1 cellular context compared by ENCODE assay signal in the genomic region with DNA sequence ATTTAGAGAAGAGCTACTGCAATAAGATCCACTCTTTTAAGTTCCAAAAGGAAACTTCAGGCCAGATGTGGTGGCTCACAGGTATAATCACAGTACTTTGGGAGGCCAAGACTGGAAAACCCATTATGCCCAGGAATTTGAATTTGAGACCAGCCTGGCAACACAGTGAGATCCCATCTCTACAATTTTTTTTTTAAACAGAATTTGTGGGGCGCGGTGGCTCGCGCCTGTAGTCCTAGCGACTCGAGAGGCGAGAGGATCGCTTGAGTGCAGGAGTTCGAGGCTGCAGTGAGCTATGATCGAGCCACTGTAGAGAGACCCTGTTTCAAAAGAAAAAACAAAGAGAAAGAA.
TF ChIP-seq lines count a peak whose summit lies in the region.

No MANE protein-coding gene starts in this region.

TF ChIP-seq in HepG2, 621 proteins besides CTCF, POLR2A, EP300 and RAD21 (continued from another document):
- TF ChIP-seq ZNF460 (CRISPR knock-in tag; IDR thresholded peaks at IDR 0.05; ENCODE audit: borderline replicate concordance) (0 out of 2 replicates have a peak, but pooled peaks have one; percentile 12), ZNF572 (CRISPR knock-in tag; IDR thresholded peaks at IDR 0.05) (no peak), ZNF589 (CRISPR knock-in tag; conservative IDR thresholded peaks at IDR 0.05) (0 out of 2 replicates have a peak, but pooled peaks have one; percentile 19), ZNF644 (CRISPR knock-in tag; IDR thresholded peaks at IDR 0.05; ENCODE audit: low read depth) (no peak), CHD4 (IDR thresholded peaks at IDR 0.05; ENCODE audit: borderline replicate concordance, low read length) (peak; percentile 80; the same call in 1 of the 2 replicates), ZNF282 (IDR thresholded peaks at IDR 0.05; ENCODE audit: partially characterized antibody) (no peak), MAF1 (CRISPR knock-in tag; IDR thresholded peaks at IDR 0.05; ENCODE audit: borderline replicate concordance) (0 out of 2 replicates have a peak, but pooled peaks have one; percentile 11)
- TF ChIP-seq, protein P1, sequence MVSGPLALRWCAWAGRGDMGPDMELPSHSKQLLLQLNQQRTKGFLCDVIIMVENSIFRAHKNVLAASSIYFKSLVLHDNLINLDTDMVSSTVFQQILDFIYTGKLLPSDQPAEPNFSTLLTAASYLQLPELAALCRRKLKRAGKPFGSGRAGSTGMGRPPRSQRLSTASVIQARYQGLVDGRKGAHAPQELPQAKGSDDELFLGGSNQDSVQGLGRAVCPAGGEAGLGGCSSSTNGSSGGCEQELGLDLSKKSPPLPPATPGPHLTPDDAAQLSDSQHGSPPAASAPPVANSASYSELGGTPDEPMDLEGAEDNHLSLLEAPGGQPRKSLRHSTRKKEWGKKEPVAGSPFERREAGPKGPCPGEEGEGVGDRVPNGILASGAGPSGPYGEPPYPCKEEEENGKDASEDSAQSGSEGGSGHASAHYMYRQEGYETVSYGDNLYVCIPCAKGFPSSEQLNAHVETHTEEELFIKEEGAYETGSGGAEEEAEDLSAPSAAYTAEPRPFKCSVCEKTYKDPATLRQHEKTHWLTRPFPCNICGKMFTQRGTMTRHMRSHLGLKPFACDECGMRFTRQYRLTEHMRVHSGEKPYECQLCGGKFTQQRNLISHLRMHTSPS (CRISPR knock-in tag; IDR thresholded peaks at IDR 0.05; ENCODE audit: low read depth): 0 out of 2 replicates have a peak, but pooled peaks have one; percentile 2
- TF ChIP-seq, protein P2, sequence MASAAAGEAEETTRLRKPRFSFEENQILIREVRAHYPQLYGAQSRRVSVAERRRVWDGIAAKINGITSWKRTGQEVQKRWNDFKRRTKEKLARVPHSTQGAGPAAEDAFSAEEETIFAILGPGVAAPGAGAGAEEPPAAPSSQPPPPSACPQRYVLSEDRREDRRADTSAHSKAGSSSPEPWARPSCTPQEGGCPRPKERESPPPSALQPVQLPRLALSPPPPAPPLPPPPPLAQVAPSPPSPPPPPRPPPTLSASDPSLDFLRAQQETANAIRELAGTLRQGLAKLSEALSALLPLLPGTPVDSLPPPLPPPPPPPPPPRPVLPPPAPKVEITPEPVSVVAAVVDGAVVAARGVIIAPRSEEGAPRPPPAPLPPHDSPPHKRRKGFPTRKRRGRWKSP (CRISPR knock-in tag; IDR thresholded peaks at IDR 0.05): no peak
- TF ChIP-seq, protein P3, sequence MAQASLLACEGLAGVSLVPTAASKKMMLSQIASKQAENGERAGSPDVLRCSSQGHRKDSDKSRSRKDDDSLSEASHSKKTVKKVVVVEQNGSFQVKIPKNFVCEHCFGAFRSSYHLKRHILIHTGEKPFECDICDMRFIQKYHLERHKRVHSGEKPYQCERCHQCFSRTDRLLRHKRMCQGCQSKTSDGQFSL (CRISPR knock-in tag; IDR thresholded peaks at IDR 0.05): 0 out of 2 replicates have a peak, but pooled peaks have one; percentile 16
